9 cellular contexts compared by ENCODE assay signal in genomic region chr11:68269414-68270081, GRCh38. TPM values are rescaled to one million over a fixed set of nuclear protein-coding genes. Genes with fewer than 3 reads are reported as not detected.
A peak's percentile ranks its signal among the peaks of the same experiment; 100 is the strongest.
DNase-seq lines count a peak whose midpoint lies in the region; ATAC-seq and TF ChIP-seq lines count a peak whose summit lies in the region.
"Had no signal": no experiment of that assay in that cellular context is flagged by ENCODE, and none has a peak within 500 bp of the region (broad histone marks: within the 10 kb centered on the region; RNA-seq: fewer than 3 reads in every experiment).

No MANE protein-coding gene starts in this region.

- ATAC-seq in GM18868 (IDR thresholded peaks at IDR 0.05; ENCODE audit: unreplicated experiment) (no peak), GM19324 (IDR thresholded peaks at IDR 0.05; ENCODE audit: low FRiP score, unreplicated experiment) (no peak)

- 0 out of 2 replicates have a peak, but pooled peaks have one; percentile 16 for TF ChIP-seq POLR2A in Raji (IDR thresholded peaks at IDR 0.05; ENCODE audit: insufficient read depth, low read depth, low read length)

- DNase-seq in ELR (ENCODE audit: low read depth) (peak; percentile 89), fibroblast of peridontal ligament (ENCODE audit: extremely low read depth) (peak; percentile 76), renal cortical epithelial cell (ENCODE audit: low read depth) (peak; percentile 54), GDM1 (lab: John Stamatoyannopoulos, UW) (no peak), DMS53 treated with DMSO at 0.1 percent for 48 hours (lab: John Stamatoyannopoulos, UW; ENCODE audit: unreplicated experiment) (no peak)
- DNase-seq: thyroid gland had no signal

RNA-seq across cellular contexts. Expression of gene C11orf24, which starts 2.2 kb away (rescaled TPM):
- total RNA-seq in renal cortical epithelial cell = 13.5 and 20.8 TPM in 2 replicates

RNA-seq across cellular contexts. Expression of gene LRP5, which starts 42.8 kb away (rescaled TPM):
- 16.8 and 58.6 TPM in 2 replicates for total RNA-seq in renal cortical epithelial cell

RNA-seq across cellular contexts. Expression of gene KMT5B, which starts 56.5 kb away (rescaled TPM):
- 19.6 and 52.2 TPM in 2 replicates for total RNA-seq in renal cortical epithelial cell

Comparison
In these comparisons a context has a peak if more than half of its experiments do, and no peak if none do; other contexts are left out.
1. DNase-seq: peak in ELR (single experiment), fibroblast of peridontal ligament (single experiment) and renal cortical epithelial cell (single experiment); none in GDM1 (single experiment) and DMS53 treated with DMSO at 0.1 percent for 48 hours (single experiment).